In genomic region chr2:230944123-230944653, GRCh38 we compare ENCODE assay signal across 11 cellular contexts. TPM values are rescaled to one million over a fixed set of nuclear protein-coding genes. Genes with fewer than 3 reads are reported as not detected.
DNase-seq lines count a peak whose midpoint lies in the region; ATAC-seq and TF ChIP-seq lines count a peak whose summit lies in the region.
"Had no signal": no experiment of that assay in that cellular context is flagged by ENCODE, and none has a peak within 500 bp of the region (broad histone marks: within the 10 kb centered on the region; RNA-seq: fewer than 3 reads in every experiment).

No MANE protein-coding gene starts in this region.

- peak overlapping the region; percentile 62 for H3K27ac ChIP-seq in OCI-LY3 (ENCODE audit: low read length)
- H3K27ac ChIP-seq: ascending aorta, gastrocnemius medialis had no signal

- H3K9ac ChIP-seq in OCI-LY3 (ENCODE audit: low read length): peak overlapping the region; percentile 56

- H3K36me3 ChIP-seq in H7 (replicated peaks; ENCODE audit: control insufficient read depth, insufficient read depth, low read length) (no peaks in the 10 kb centered on the region), OCI-LY3 (replicated peaks; ENCODE audit: low read depth, low read length) (no peaks in the 10 kb centered on the region)
- H3K36me3 ChIP-seq: ascending aorta, gastrocnemius medialis had no signal

- no peak overlapping the region for H3K4me3 ChIP-seq in H7 (ENCODE audit: insufficient read depth, low read depth, low read length)
- peak overlapping the region; percentile 72 for H3K4me3 ChIP-seq in OCI-LY3 (ENCODE audit: low read length)
- H3K4me3 ChIP-seq: ascending aorta, gastrocnemius medialis had no signal

- H3K79me2 ChIP-seq in OCI-LY3 (ENCODE audit: low read length): no peaks in the 10 kb centered on the region

- TF ChIP-seq CTCF in OCI-LY3 (IDR thresholded peaks at IDR 0.05; ENCODE audit: low read depth, low read length): no peak

- peak overlapping the region; percentile 93 for H3K4me2 ChIP-seq in OCI-LY3 (ENCODE audit: low read length)

- DNase-seq in activated T-cell treated with anti-CD3 and anti-CD28 coated beads for 24 hours (ENCODE audit: low read depth) (peak; percentile 36), H7 (peak; percentile 13), ACHN (no peak), NCI-H2107 treated with DMSO at 0.1 percent for 48 hours (lab: John Stamatoyannopoulos, UW; ENCODE audit: unreplicated experiment) (no peak), left lobe of liver (ENCODE audit: low spot score) (no peak)
- DNase-seq in activated T-cell treated with anti-CD3 and anti-CD28 coated beads, Interleukin-2, amount 50 U/mL, for 1 hour: no peak
- peak; percentile 70 for DNase-seq in stimulated activated CD8-positive, alpha-beta memory T cell treated with anti-CD3 and anti-CD28 coated beads, Interleukin-4, amount 100 ng/mL, for 48 hours
- DNase-seq: gastrocnemius medialis had no signal

- no peak for ATAC-seq in left lobe of liver
- ATAC-seq: gastrocnemius medialis had no signal

- H3K27me3 ChIP-seq in H7 (ENCODE audit: control insufficient read depth, insufficient read depth, low read length) (no peaks in the 10 kb centered on the region), OCI-LY3 (ENCODE audit: low read depth, low read length) (no peaks in the 10 kb centered on the region)
- H3K27me3 ChIP-seq: ascending aorta, gastrocnemius medialis had no signal

- no peak overlapping the region for H2AFZ ChIP-seq in OCI-LY3 (ENCODE audit: low read depth, low read length)

- no peaks in the 10 kb centered on the region for H3K9me3 ChIP-seq in OCI-LY3 (ENCODE audit: insufficient read depth, low read length)
- H3K9me3 ChIP-seq: ascending aorta, gastrocnemius medialis had no signal

- H3K4me1 ChIP-seq in OCI-LY3 (ENCODE audit: low read length): peaks cover 33% of the 10 kb centered on the region
- H3K4me1 ChIP-seq: ascending aorta, gastrocnemius medialis had no signal

- no peaks in the 10 kb centered on the region for H4K20me1 ChIP-seq in OCI-LY3 (ENCODE audit: insufficient read depth, low read length)

- in situ Hi-C loops in ACHN (cut with HindIII; ENCODE audit: low pct_ligation_motif_present, low pct_unique_long_range_greater_than_20kb, low sequenced_read_pairs): no loop called here

RNA-seq across cellular contexts. Expression of gene GPR55, which starts 19.1 kb away (rescaled TPM):
- 0.04 TPM in 1 of 2 replicates, not detected in the other for total RNA-seq in H7 (2014; rRNA removed; shearing (Covaris generic))
- not detected for total RNA-seq in left lobe of liver
- total RNA-seq: ascending aorta, gastrocnemius medialis, MCF 10A had no signal

RNA-seq across cellular contexts. Expression of gene SPATA3, which starts 51.7 kb away (rescaled TPM):
- total RNA-seq in H7 (2014; rRNA removed; shearing (Covaris generic)): not detected in 2 replicates
- total RNA-seq in left lobe of liver: not detected
- total RNA-seq: ascending aorta, gastrocnemius medialis, MCF 10A had no signal

Comparison
In these comparisons a context has a peak if more than half of its experiments do, and no peak if none do; other contexts are left out.
1. DNase-seq: peak in activated T-cell treated with anti-CD3 and anti-CD28 coated beads for 24 hours (single experiment), H7 (single experiment) and stimulated activated CD8-positive, alpha-beta memory T cell treated with anti-CD3 and anti-CD28 coated beads, Interleukin-4, amount 100 ng/mL, for 48 hours (single experiment); none in activated T-cell treated with anti-CD3 and anti-CD28 coated beads, Interleukin-2, amount 50 U/mL, for 1 hour (single experiment), ACHN (single experiment), NCI-H2107 treated with DMSO at 0.1 percent for 48 hours (single experiment) and left lobe of liver (single experiment).